In genomic region chr18:56322403-56322802, GRCh38 we compare ENCODE assay signal across 26 cellular contexts.
A peak's percentile ranks its signal among the peaks of the same experiment; 100 is the strongest.
DNase-seq lines count a peak whose midpoint lies in the region; ATAC-seq and TF ChIP-seq lines count a peak whose summit lies in the region.
"Had no signal": no experiment of that assay in that cellular context is flagged by ENCODE, and none has a peak within 500 bp of the region (broad histone marks: within the 10 kb centered on the region; RNA-seq: fewer than 3 reads in every experiment).

No MANE protein-coding gene starts in this region.

- H3K4me3 ChIP-seq in cardiac muscle cell: no peak overlapping the region
- H3K4me3 ChIP-seq: gastrocnemius medialis, ovary, stomach, tibial nerve had no signal

- peaks cover 0 to 2% (median 0%) of the 10 kb centered on the region in 7 donors for H3K9me3 Mint-ChIP-seq in naive B cell
- H3K9me3 Mint-ChIP-seq: CD8-positive, alpha-beta T cell; IgD-negative memory B cell; T-helper 1 cell treated with Interleukin-12 subunit alpha and Interleukin-12 subunit beta and Interleukin-4 antibody, amounts not matched to agents 30 μg/mL and 1 μg/mL, for 36 hours had no signal

- peak; percentile 80 for ATAC-seq in Right ventricle myocardium inferior
- ATAC-seq in naive B cell (ENCODE audit: low read depth in 2 of 2): no peak
- no peak for ATAC-seq in HG03135 (IDR thresholded peaks at IDR 0.05; ENCODE audit: unreplicated experiment)
- ATAC-seq in GM18858 (IDR thresholded peaks at IDR 0.05; ENCODE audit: unreplicated experiment): no peak
- ATAC-seq in T-helper 17 cell: no peak
- ATAC-seq: activated T-cell treated with anti-CD3 and anti-CD28 coated beads, Interleukin-2, amount 50 U/mL, for 72 hours; CD8-positive, alpha-beta T cell; esophagus mucosa; gastrocnemius medialis had no signal

- intact Hi-C loops in Right ventricle myocardium inferior (cut with DNase I): no loop called here
- intact Hi-C loops in cardiac septum (cut with DNase I): no loop called here

- no peaks in the 10 kb centered on the region for H3K36me3 ChIP-seq in cardiac muscle cell
- H3K36me3 ChIP-seq: gastrocnemius medialis, ovary, stomach, tibial nerve had no signal

- DNase-seq in Right ventricle myocardium inferior (ENCODE audit: missing footprints): no peak
- no peak for DNase-seq in cardiac septum (ENCODE audit: low spot score)
- peak in 1 of 2 donors; percentile 78 for DNase-seq in cardiac muscle cell (ENCODE audit: low read depth in 1 of 2, low spot score in 1 of 2)
- no peak for DNase-seq in naive B cell
- no peak for DNase-seq in glomerular visceral epithelial cell (ENCODE audit: extremely low spot score)
- DNase-seq in T-helper 17 cell: no peak
- DNase-seq: 8988T; activated CD4-positive, alpha-beta T cell treated with anti-CD3 and anti-CD28 coated beads for 48 hours; activated naive CD4-positive, alpha-beta T cell treated with Interleukin-2 at 50 U/mL for 16 hours; activated T-cell treated with anti-CD3 and anti-CD28 coated beads, Interleukin-2, amount 50 U/mL, for 72 hours; CD8-positive, alpha-beta T cell; gastrocnemius medialis; kidney; NCI-H1105 treated with DMSO at 0.1 percent for 48 hours; NCI-H2081 treated with DMSO at 0.1 percent for 48 hours; NCI-H446 treated with DMSO at 0.1 percent for 48 hours; SHP77; stimulated activated CD4-positive, alpha-beta T cell treated with anti-CD3 and anti-CD28 coated beads, Interleukin-15, amount 100 ng/mL, for 24 hours; stomach had no signal

- peak overlapping the region in 4 of 6 donors; percentile 44 to 80 (median 70) for H3K27ac Mint-ChIP-seq in naive B cell
- H3K27ac Mint-ChIP-seq in T-helper 17 cell: no peak overlapping the region
- H3K27ac Mint-ChIP-seq: activated T-cell treated with anti-CD3 and anti-CD28 coated beads, Interleukin-2, amount 50 U/mL, for 72 hours; CD8-positive, alpha-beta T cell; IgD-negative memory B cell; T-helper 1 cell treated with Interleukin-12 subunit alpha and Interleukin-12 subunit beta and Interleukin-4 antibody, amounts not matched to agents 30 μg/mL and 1 μg/mL, for 36 hours had no signal

- peaks cover 37% of the 10 kb centered on the region for H3K4me1 ChIP-seq in cardiac muscle cell (ENCODE audit: low read depth)

- H3K27me3 ChIP-seq in cardiac muscle cell: no peaks in the 10 kb centered on the region
- H3K27me3 ChIP-seq: gastrocnemius medialis, ovary, stomach, tibial nerve had no signal

- peak overlapping the region; percentile 89 for H3K27ac ChIP-seq in cardiac muscle cell
- H3K27ac ChIP-seq: gastrocnemius medialis, stomach, tibial nerve had no signal

- H3K9me3 ChIP-seq in cardiac muscle cell (ENCODE audit: low read depth) (no peaks in the 10 kb centered on the region), T-helper 17 cell (ENCODE audit: control insufficient read depth, low read length, poor library complexity, severe bottlenecking) (no peaks in the 10 kb centered on the region)
- H3K9me3 ChIP-seq: gastrocnemius medialis, ovary, stomach, tibial nerve had no signal

- H3K4me3 Mint-ChIP-seq in naive B cell (peak overlapping the region in 2 of 8 donors; percentile 54 to 70), T-helper 17 cell (no peak overlapping the region)
- H3K4me3 Mint-ChIP-seq: activated T-cell treated with anti-CD3 and anti-CD28 coated beads, Interleukin-2, amount 50 U/mL, for 72 hours; CD8-positive, alpha-beta T cell; IgD-negative memory B cell; T-helper 1 cell treated with Interleukin-12 subunit alpha and Interleukin-12 subunit beta and Interleukin-4 antibody, amounts not matched to agents 30 μg/mL and 1 μg/mL, for 36 hours had no signal

- H3K36me3 Mint-ChIP-seq in naive B cell: no peaks in the 10 kb centered on the region
- H3K36me3 Mint-ChIP-seq in T-helper 17 cell (ENCODE audit: low read depth): no peaks in the 10 kb centered on the region
- H3K36me3 Mint-ChIP-seq: CD8-positive, alpha-beta T cell had no signal

- peaks cover 45 to 61% (median 52%) of the 10 kb centered on the region in 3 donors for H3K4me1 Mint-ChIP-seq in naive B cell
- peaks cover 2% of the 10 kb centered on the region for H3K4me1 Mint-ChIP-seq in T-helper 17 cell

- H3K27me3 Mint-ChIP-seq in naive B cell (no peaks in the 10 kb centered on the region), T-helper 17 cell (no peaks in the 10 kb centered on the region)
- H3K27me3 Mint-ChIP-seq: IgD-negative memory B cell had no signal

- TF ChIP-seq CTCF in cardiac muscle cell (IDR thresholded peaks at IDR 0.05; ENCODE audit: low read depth, low read length): no peak
